ENCODE assay signal across 8 cellular contexts in the genomic region with DNA sequence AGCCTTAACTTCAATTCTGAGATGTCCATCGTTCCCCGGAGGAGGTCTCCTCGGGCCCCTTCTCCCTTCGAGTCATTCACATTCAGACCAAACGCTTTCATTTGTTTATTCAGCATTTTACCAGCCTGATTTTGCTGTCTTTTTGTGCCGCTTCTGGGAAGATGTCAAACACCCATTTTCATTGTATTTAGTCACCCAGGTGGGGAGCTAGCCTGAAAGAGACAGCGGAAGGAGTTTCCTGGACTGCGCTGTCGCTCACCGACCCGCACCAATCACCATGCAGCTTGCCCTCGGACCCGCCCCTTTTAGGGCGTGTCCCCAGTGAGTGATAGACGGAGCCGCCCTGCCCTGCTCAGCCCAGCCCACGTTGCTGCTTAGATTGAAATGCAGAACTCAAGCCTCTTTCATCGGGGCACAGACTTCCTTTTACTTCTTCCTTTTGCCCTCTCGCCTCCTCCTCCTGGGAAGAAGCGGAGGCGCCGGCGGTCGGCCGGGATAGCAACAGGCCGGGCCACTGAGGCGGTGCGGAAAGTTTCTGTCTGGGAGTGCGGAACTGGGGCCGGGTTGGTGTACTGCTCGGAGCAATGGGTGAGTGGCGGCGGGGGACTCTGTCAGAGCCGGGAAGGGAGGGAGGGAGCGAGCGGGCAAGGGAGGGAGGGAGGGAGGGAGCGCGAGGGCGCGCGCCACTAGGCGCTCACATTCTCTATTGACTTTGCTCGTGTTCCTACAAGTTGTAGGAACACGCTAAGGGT. TPM values are rescaled to one million over a fixed set of nuclear protein-coding genes. Genes with fewer than 3 reads are reported as not detected.
DNase-seq lines count a peak whose midpoint lies in the region; ATAC-seq, FAIRE-seq and TF ChIP-seq lines count a peak whose summit lies in the region.

Gene PAX9 (plus strand): TSS at position 355 of the 752 bp plus-strand sequence. CDS start 230 bp downstream, at position 585.

- H3K23ac ChIP-seq in H1 (ENCODE audit: insufficient read length) = no peak within 1 kb of the TSS

- DNase-seq in H4 (ENCODE audit: low spot score) (peak; percentile 90), NCI-H1092 treated with DMSO at 0.1 percent for 48 hours (lab: John Stamatoyannopoulos, UW) (peak; percentile 91), SKM-1 treated with dmso at 0.1 percent for 144 hours (lab: John Stamatoyannopoulos, UW; ENCODE audit: unreplicated experiment) (peak; percentile 80), H1 (ENCODE audit: low read depth in 1 of 2, low spot score in 2 of 2) (peak; percentile 92 to 96), mucosa of descending colon (peak; percentile 87 to 96 (median 93)), upper lobe of right lung (peak; percentile 86)

- H4K20me1 ChIP-seq in H1 (replicated peaks in 1 of 2; ENCODE audit: control insufficient read depth in 1 of 2, insufficient read depth in 2 of 2, low read length in 2 of 2) = peaks cover 31 to 57% of the 10 kb centered on the region in 2 experiments

- H3K18ac ChIP-seq in H1 (ENCODE audit: extremely low read depth, low read length) = no peak within 1 kb of the TSS

- H4K91ac ChIP-seq in H1 (replicated peaks; ENCODE audit: insufficient read length, low read length) = no peak within 1 kb of the TSS

- H3K4ac ChIP-seq in H1 (replicated peaks; ENCODE audit: insufficient read length, low read depth, low read length) = no peak within 1 kb of the TSS

- H4K5ac ChIP-seq in H1 (ENCODE audit: insufficient read length, low read depth, low read length) = no peak within 1 kb of the TSS

- intact Hi-C loops in mucosa of descending colon (cut with DNase I, micrococcal nuclease) (no loop called here), upper lobe of right lung (cut with DNase I) (no loop called here)

- no peak for TF ChIP-seq POLR2A in H1 (IDR thresholded peaks at IDR 0.05; ENCODE audit: control extremely low read depth in 1 of 2, low read depth in 2 of 2, low read length in 2 of 2)

- WGBS in H1 (ENCODE audit: extremely low coverage in 1 of 2, insufficient coverage in 1 of 2, insufficient read length in 1 of 2, insufficient replicate concordance in 2 of 2, low coverage in 1 of 2, low lambda C conversion rate in 2 of 2, missing lambda C conversion rate in 1 of 2), 2 experiments = 5% methylated on average over 33 of the region's 44 CpGs; no CpG with 5 or more reads in 1 of the 2 experiments

- TF ChIP-seq EP300 in H1 (IDR thresholded peaks at IDR 0.05; ENCODE audit: borderline replicate concordance in 1 of 2, low read depth in 2 of 2, low read length in 2 of 2) = no peak

- H3K4me3 ChIP-seq in H1 (ENCODE audit: extremely low read depth in 1 of 4, insufficient read depth in 2 of 4, low read depth in 3 of 4, low read length in 4 of 4) (peak within 1 kb of the TSS; percentile 25 to 62 (median 38); a peak in 7 of 8 replicates), mucosa of descending colon (no peak within 1 kb of the TSS), upper lobe of right lung (peak within 1 kb of the TSS; percentile 32)

- H3K36me3 ChIP-seq in ES-I3 (ENCODE audit: insufficient read depth, low read length) (no peaks in the 10 kb centered on the region), H1 (ENCODE audit: control insufficient read depth in 2 of 4, insufficient read depth in 4 of 4, low read length in 3 of 4) (no peaks in the 10 kb centered on the region; a peak in 1 of 8 replicates), mucosa of descending colon (ENCODE audit: low read depth) (no peaks in the 10 kb centered on the region), upper lobe of right lung (no peaks in the 10 kb centered on the region)

- H2BK120ac ChIP-seq in H1 (replicated peaks; ENCODE audit: low read depth, low read length) = no peak within 1 kb of the TSS

- TF ChIP-seq RAD21 in H1 (IDR thresholded peaks at IDR 0.05 in 1 of 2, conservative IDR thresholded peaks at IDR 0.05 in 1 of 2; ENCODE audit: low read depth in 2 of 2, low read length in 2 of 2) = 0 out of 4 replicates have a peak, but pooled peaks of 1 of the 2 experiments have one; percentile 1

- H2BK15ac ChIP-seq in H1 (ENCODE audit: low read length) = no peak within 1 kb of the TSS

- no peak within 1 kb of the TSS for H2AFZ ChIP-seq in H1 (ENCODE audit: low read length)

- H4K8ac ChIP-seq in H1 (ENCODE audit: extremely low read depth, insufficient read depth, low read length) = 0 out of 2 replicates have a peak within 1 kb of the TSS, but pooled peaks have one; percentile 46

- peaks cover 91 to 99% (median 94%) of the 10 kb centered on the region in 4 experiments for H3K27me3 ChIP-seq in H1 (replicated peaks in 1 of 4; ENCODE audit: control insufficient read depth in 3 of 4, extremely low read depth in 1 of 4, insufficient read depth in 3 of 4, low read length in 3 of 4)
- peaks cover 98% of the 10 kb centered on the region for H3K27me3 ChIP-seq in upper lobe of right lung

- H3K27ac ChIP-seq in H1 (ENCODE audit: low read depth, low read length) = no peak within 1 kb of the TSS
- H3K27ac ChIP-seq in upper lobe of right lung = no peak within 1 kb of the TSS

- peak within 1 kb of the TSS; percentile 57; the same call in 1 of the 2 replicates for H3K9ac ChIP-seq in ES-I3 (ENCODE audit: low read depth, low read length)
- no peak within 1 kb of the TSS for H3K9ac ChIP-seq in H1 (replicated peaks in 1 of 4; ENCODE audit: extremely low read depth in 1 of 4, low read depth in 3 of 4, low read length in 3 of 4)

- peak within 1 kb of the TSS; percentile 72; the same call in 1 of the 2 replicates for H2BK20ac ChIP-seq in H1 (ENCODE audit: low read length)

- H3K9me3 ChIP-seq in ES-I3 (ENCODE audit: control insufficient read depth, insufficient read depth, low read length) (no peaks in the 10 kb centered on the region), H1 (ENCODE audit: insufficient read depth in 2 of 2, low read depth in 1 of 2, low read length in 1 of 2) (no peaks in the 10 kb centered on the region), mucosa of descending colon (no peaks in the 10 kb centered on the region), upper lobe of right lung (no peaks in the 10 kb centered on the region)

- peak; percentile 97 for ATAC-seq in mucosa of descending colon
- ATAC-seq in upper lobe of right lung = peak; percentile 92
- no peak for ATAC-seq in GM18873 (IDR thresholded peaks at IDR 0.05; ENCODE audit: low FRiP score, unreplicated experiment)

- POLR2A ChIA-PET in H1 (lab: Charles Lee; ENCODE audit: partially characterized antibody) = interaction anchor here (0.6 to 2.0 kb wide), 5 partner anchors 78 to 139 kb away, joined by 3 to 4 read pairs (median 3); no protein-coding TSS in a partner anchor

- no peaks in the 10 kb centered on the region for H3K79me2 ChIP-seq in H1 (ENCODE audit: control insufficient read depth in 1 of 2, insufficient read depth in 2 of 2, low read length in 2 of 2)

- H3K56ac ChIP-seq in H1 (replicated peaks; ENCODE audit: insufficient read length, low read depth, low read length) = no peak within 1 kb of the TSS

- peaks cover 9% of the 10 kb centered on the region; the same call in 1 of the 2 replicates for H3K4me1 ChIP-seq in ES-I3 (ENCODE audit: insufficient read depth, low read length)
- H3K4me1 ChIP-seq in H1 (replicated peaks in 1 of 4; ENCODE audit: control insufficient read depth in 3 of 4, insufficient read depth in 4 of 4, low read length in 3 of 4) = peaks cover 4 to 35% (median 22%) of the 10 kb centered on the region in 4 experiments
- peaks cover 46% of the 10 kb centered on the region for H3K4me1 ChIP-seq in mucosa of descending colon (ENCODE audit: low read depth)
- peaks cover 39% of the 10 kb centered on the region for H3K4me1 ChIP-seq in upper lobe of right lung

- FAIRE-seq in H1 (lab: Jason Lieb, UNC) = peak; percentile 90

- TF ChIP-seq CTCF in H1 (IDR thresholded peaks at IDR 0.05; ENCODE audit: control extremely low read depth in 1 of 3, insufficient read depth in 1 of 3, low read depth in 1 of 3, low read length in 3 of 3) = no peak
- TF ChIP-seq CTCF in mucosa of descending colon (IDR thresholded peaks at IDR 0.05) = no peak
- TF ChIP-seq CTCF in upper lobe of right lung (IDR thresholded peaks at IDR 0.05) = no peak

- H2BK12ac ChIP-seq in H1 (ENCODE audit: low read depth, low read length) = peak within 1 kb of the TSS; percentile 84; the same call in 1 of the 2 replicates

- H2AK5ac ChIP-seq in H1 (ENCODE audit: low read depth, low read length) = no peak within 1 kb of the TSS

- no peak within 1 kb of the TSS for H2BK5ac ChIP-seq in H1 (ENCODE audit: low read depth, low read length)

- H3K79me1 ChIP-seq in H1 (ENCODE audit: low read depth, low read length) = no peaks in the 10 kb centered on the region

- CTCF ChIA-PET in H1 (lab: Charles Lee; ENCODE audit: partially characterized antibody) = interaction anchor here (1.0 to 9.9 kb wide), 5 partner anchors 14 to 282 kb away, joined by 5 to 132 read pairs (median 90); no protein-coding TSS in a partner anchor

- no peak within 1 kb of the TSS for H3K14ac ChIP-seq in H1 (ENCODE audit: insufficient read length)

- peaks cover 9% of the 10 kb centered on the region; the same call in 1 of the 2 replicates for H3K23me2 ChIP-seq in H1 (ENCODE audit: low read depth, low read length)

- peak within 1 kb of the TSS; percentile 67 to 75 for H3K4me2 ChIP-seq in H1 (ENCODE audit: insufficient read depth in 1 of 2, low read depth in 2 of 2, low read length in 2 of 2)

TF ChIP-seq in H1, 55 proteins besides CTCF, POLR2A, EP300 and RAD21 (continues in another document):
- no peak for TF ChIP-seq MAFK (IDR thresholded peaks at IDR 0.05; ENCODE audit: low read depth, low read length)
- TF ChIP-seq BACH1 (IDR thresholded peaks at IDR 0.05; ENCODE audit: low read length) = no peak
- TF ChIP-seq TAF1 (IDR thresholded peaks at IDR 0.05; ENCODE audit: low read depth, low read length) = no peak
- TF ChIP-seq SUZ12 (IDR thresholded peaks at IDR 0.05; ENCODE audit: low read length) = no peak
- TF ChIP-seq CBX8 (IDR thresholded peaks at IDR 0.05; ENCODE audit: borderline replicate concordance, low read depth, low read length) = no peak
- no peak for TF ChIP-seq FOSL1 (IDR thresholded peaks at IDR 0.05; ENCODE audit: insufficient read depth, low read depth, low read length)
- TF ChIP-seq, protein P1, sequence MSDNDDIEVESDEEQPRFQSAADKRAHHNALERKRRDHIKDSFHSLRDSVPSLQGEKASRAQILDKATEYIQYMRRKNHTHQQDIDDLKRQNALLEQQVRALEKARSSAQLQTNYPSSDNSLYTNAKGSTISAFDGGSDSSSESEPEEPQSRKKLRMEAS (IDR thresholded peaks at IDR 0.05) = no peak

RNA-seq across cellular contexts. Expression of gene PAX9, which starts in this region (rescaled TPM):
- 4.6 and 5.2 TPM in 2 replicates for total RNA-seq in H4 (2014; rRNA removed; shearing (Covaris generic))
- total RNA-seq in H1 (2021; fragmentation: NEBNext Ultra II Directional; extraction: Animal tissue kit (Norgen Biotek cat#: 25700)) = not detected in 2 replicates
- polyA plus RNA-seq in H1 (2011; rRNA removed) = 0.05 TPM in 1 of 2 replicates, not detected in the other
- polyA plus RNA-seq in H1 (2011; cell fraction: cytosol; rRNA removed) = not detected
- not detected for polyA plus RNA-seq in H1 (2011; cell fraction: nucleus; rRNA removed)
- 0.20 to 0.35 TPM (median 0.22 TPM) in 4 replicates for polyA plus RNA-seq in H1 (2012, experiment 1 of 2)
- polyA plus RNA-seq in H1 (2012, experiment 2 of 2) = 0.04 TPM
- 0.02 TPM for polyA plus RNA-seq in H1 (2013, experiment 1 of 2)
- not detected for polyA plus RNA-seq in H1 (2013, experiment 2 of 2)
- not detected in 2 replicates for polyA minus RNA-seq in H1 (2011; rRNA and poly(A)+ RNA removed)
- not detected for polyA minus RNA-seq in H1 (2011; cell fraction: cytosol; rRNA and poly(A)+ RNA removed)
- polyA minus RNA-seq in H1 (2011; cell fraction: nucleus; rRNA and poly(A)+ RNA removed) = not detected
- total RNA-seq in mucosa of descending colon = under 1 TPM; 0.29 to 0.44 (median 0.38) TPM
- total RNA-seq in upper lobe of right lung = 0.78 TPM

Comparison
In these comparisons a context has a peak if more than half of its experiments do, and no peak if none do; other contexts are left out.
1. Peak in DNase-seq, H3K4me3 ChIP-seq and H3K4me2 ChIP-seq in H1; RNA of the gene not detected or under 1 TPM.
2. Peak in DNase-seq and ATAC-seq in mucosa of descending colon; RNA of the gene not detected or under 1 TPM.
3. Peak in DNase-seq, ATAC-seq and H3K4me3 ChIP-seq in upper lobe of right lung; RNA of the gene not detected or under 1 TPM.